17 cellular contexts compared by ENCODE assay signal in the genomic region with DNA sequence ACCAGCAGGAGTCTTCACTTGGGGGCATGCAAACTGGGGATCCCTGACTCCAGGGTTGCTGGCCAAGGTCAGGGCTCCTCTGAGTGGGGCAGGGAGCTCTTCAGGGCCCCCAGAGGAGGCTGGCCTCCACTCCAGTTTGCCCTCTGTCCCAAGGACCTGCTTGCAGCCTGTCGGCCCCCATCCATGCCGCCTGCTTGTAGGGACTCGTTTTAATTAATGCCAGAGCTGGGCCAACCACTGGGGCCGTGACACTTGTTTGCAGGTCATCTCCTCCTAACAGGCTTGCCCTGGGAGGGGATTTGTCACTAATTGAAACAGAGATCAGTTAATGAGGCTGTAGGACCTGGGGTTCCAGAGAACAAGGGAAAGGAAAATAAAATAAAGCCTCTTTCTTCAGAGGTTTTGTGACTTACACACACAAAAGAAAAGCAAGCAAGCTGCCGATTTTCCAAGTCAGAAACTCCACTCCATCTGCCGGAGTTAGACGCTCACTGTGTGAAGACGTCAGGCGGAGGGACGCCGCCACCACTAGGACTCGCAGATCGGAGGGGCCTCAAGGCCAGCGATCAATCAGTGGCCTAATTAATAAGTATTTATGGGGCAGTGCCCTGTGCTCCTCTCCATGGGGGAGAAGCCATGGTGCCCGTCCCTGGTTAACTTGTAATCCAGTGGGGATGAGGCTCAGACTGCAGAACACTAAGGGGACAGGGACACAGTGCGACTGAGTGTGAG.
A peak's percentile ranks its signal among the peaks of the same experiment; 100 is the strongest.
DNase-seq lines count a peak whose midpoint lies in the region; ATAC-seq, FAIRE-seq and TF ChIP-seq lines count a peak whose summit lies in the region.
"Had no signal": no experiment of that assay in that cellular context is flagged by ENCODE, and none has a peak within 500 bp of the region (broad histone marks: within the 10 kb centered on the region; RNA-seq: fewer than 3 reads in every experiment).

No MANE protein-coding gene starts in this region.

- no TSS peak for BruUV-seq in HepG2 (replicated peaks; lab: Mats Ljungman, UMichigan)

- no peaks in the 10 kb centered on the region for H3F3A ChIP-seq in MM.1S (ENCODE audit: insufficient read depth, low read length)

- no peaks in the 10 kb centered on the region for H3K36me3 ChIP-seq in HEK293 (ENCODE audit: control insufficient read depth in 2 of 2, insufficient read depth in 1 of 2, low read length in 2 of 2)
- peaks cover 4 to 15% of the 10 kb centered on the region in 2 experiments; a peak in 3 of 5 replicates for H3K36me3 ChIP-seq in HepG2 (replicated peaks in 1 of 2; ENCODE audit: control insufficient read depth in 1 of 2, insufficient read depth in 2 of 2, low read length in 2 of 2)
- H3K36me3 ChIP-seq in stomach = peaks cover 0 to 24% (median 7%) of the 10 kb centered on the region in 4 donors
- no peaks in the 10 kb centered on the region for H3K36me3 ChIP-seq in MM.1S (replicated peaks; ENCODE audit: insufficient read depth, low read length)
- H3K36me3 ChIP-seq: thoracic aorta had no signal

- no peak for TF ChIP-seq POLR2A in HepG2 (IDR thresholded peaks at IDR 0.05; ENCODE audit: insufficient read depth in 1 of 2, low read depth in 2 of 2, low read length in 2 of 2)
- TF ChIP-seq POLR2A in stomach (IDR thresholded peaks at IDR 0.05) = no peak

- no peak for ATAC-seq in HepG2
- ATAC-seq: CD8-positive, alpha-beta T cell; K562 had no signal

- intact Hi-C loops in activated T-helper 2 cell treated with anti-CD3 and anti-CD28 coated beads, Interferon-gamma antibody, Interleukin-2, Interleukin-4, amounts not matched to agents 10 μg/mL and 5 μg/mL and 100 μg/mL, durations not matched to agents 14 hours and 24 hours and 36 hours (cut with micrococcal nuclease) = no loop called here
- intact Hi-C loops in HepG2 (cut with micrococcal nuclease; ENCODE audit: unreplicated experiment) = no loop called here
- intact Hi-C loops in stomach (cut with DNase I; ENCODE audit: low total_unique reads) = loop anchor here (10.0 kb wide), 1 partner anchor 89 kb away; no protein-coding TSS in a partner anchor

- WGBS in HepG2 (ENCODE audit: low lambda C conversion rate) = 93% methylated on average over 16 of the region's 16 CpGs
- WGBS in stomach, 5 donors = 79 to 84% (median 82%) methylated on average over 16 of the region's 16 CpGs

- H3K4me2 ChIP-seq in HepG2 (ENCODE audit: low read depth, low read length) = no peak overlapping the region
- no peak overlapping the region for H3K4me2 ChIP-seq in MM.1S (ENCODE audit: low read depth, low read length)

- TF ChIP-seq RAD21 in HepG2 (CRISPR knock-in tag; IDR thresholded peaks at IDR 0.05) = no peak

- in situ Hi-C loops in HepG2 (cut with HindIII; ENCODE audit: extremely low pct_ligation_motif_present, low pct_unique_long_range_greater_than_20kb) = no loop called here

- H3K9me3 Mint-ChIP-seq in activated T-helper 2 cell treated with anti-CD3 and anti-CD28 coated beads, Interferon-gamma antibody, Interleukin-2, Interleukin-4, amounts not matched to agents 10 μg/mL and 5 μg/mL and 100 μg/mL, durations not matched to agents 14 hours and 24 hours and 36 hours = no peaks in the 10 kb centered on the region
- H3K9me3 Mint-ChIP-seq: activated naive CD4-positive, alpha-beta T cell treated with anti-CD3 and anti-CD28 coated beads, Interleukin-2, amount 10 ng/mL, durations not matched to agents 7 days and 5 days; activated T-cell treated with anti-CD3 and anti-CD28 coated beads, Interleukin-2, amount 50 U/mL, for 24 hours; CD8-positive, alpha-beta T cell; T-cell had no signal

- no peak overlapping the region for H3K9ac ChIP-seq in HepG2 (ENCODE audit: insufficient read depth, low read depth, low read length)
- no peak overlapping the region for H3K9ac ChIP-seq in MM.1S (ENCODE audit: low read length)

- CTCF ChIA-PET in HEK293 (lab: Yijun Ruan, JAX) = interaction anchor here (1.0 to 3.4 kb wide), 6 partner anchors 22 to 184 kb away, joined by 3 to 17 read pairs (median 5); no protein-coding TSS in a partner anchor
- CTCF ChIA-PET in HepG2 (lab: Yijun Ruan, JAX; ENCODE audit: low intra/inter-chr PET ratio, low total read pairs) = no interaction called here

- POLR2A ChIA-PET in HEK293 (lab: Yijun Ruan, JAX) = interaction anchor here (0.6 kb wide), 2 partner anchors 15 to 25 kb away, joined by 3 read pairs; no protein-coding TSS in a partner anchor
- POLR2A ChIA-PET in HepG2 (lab: Yijun Ruan, JAX) = interaction anchor here (0.8 to 2.3 kb wide), 6 partner anchors 9 to 76 kb away, joined by 3 to 7 read pairs (median 4); partner anchors contain the start of gene SFXN5

- H3K27me3 Mint-ChIP-seq in activated T-helper 2 cell treated with anti-CD3 and anti-CD28 coated beads, Interferon-gamma antibody, Interleukin-2, Interleukin-4, amounts not matched to agents 10 μg/mL and 5 μg/mL and 100 μg/mL, durations not matched to agents 14 hours and 24 hours and 36 hours (ENCODE audit: low read depth) = no peaks in the 10 kb centered on the region
- H3K27me3 Mint-ChIP-seq: activated naive CD4-positive, alpha-beta T cell treated with anti-CD3 and anti-CD28 coated beads, Interleukin-2, amount 10 ng/mL, durations not matched to agents 7 days and 5 days; activated T-cell treated with anti-CD3 and anti-CD28 coated beads, Interleukin-2, amount 50 U/mL, for 24 hours; T-cell had no signal

- H3K9me3 ChIP-seq in HEK293 (ENCODE audit: control insufficient read depth, insufficient read depth, low read depth, low read length) (no peaks in the 10 kb centered on the region), HepG2 (ENCODE audit: low read length) (no peaks in the 10 kb centered on the region), stomach (no peaks in the 10 kb centered on the region), MM.1S (replicated peaks; ENCODE audit: insufficient read depth, low read length) (no peaks in the 10 kb centered on the region)
- H3K9me3 ChIP-seq: left ventricle myocardium inferior, thoracic aorta had no signal

- H4K20me1 ChIP-seq in HepG2 (ENCODE audit: insufficient read depth, low read length) (no peaks in the 10 kb centered on the region), MM.1S (ENCODE audit: insufficient read depth, low read length) (no peaks in the 10 kb centered on the region)

- no peaks in the 10 kb centered on the region for H3K36me3 Mint-ChIP-seq in activated T-helper 2 cell treated with anti-CD3 and anti-CD28 coated beads, Interferon-gamma antibody, Interleukin-2, Interleukin-4, amounts not matched to agents 10 μg/mL and 5 μg/mL and 100 μg/mL, durations not matched to agents 14 hours and 24 hours and 36 hours (ENCODE audit: low read depth)
- H3K36me3 Mint-ChIP-seq: activated naive CD4-positive, alpha-beta T cell treated with anti-CD3 and anti-CD28 coated beads, Interleukin-2, amount 10 ng/mL, durations not matched to agents 7 days and 5 days; CD8-positive, alpha-beta T cell; T-cell had no signal

- DNase-seq in activated T-helper 2 cell treated with anti-CD3 and anti-CD28 coated beads, Interferon-gamma antibody, Interleukin-2, Interleukin-4, amounts not matched to agents 10 μg/mL and 5 μg/mL and 100 μg/mL, durations not matched to agents 14 hours and 24 hours and 36 hours (ENCODE audit: low spot score) = peak; percentile 6
- DNase-seq in HepG2 (ENCODE audit: low spot score) (no peak), stomach (peak; percentile 20), MM.1S (no peak), GDM1 (lab: John Stamatoyannopoulos, UW) (no peak)
- DNase-seq in stimulated activated CD8-positive, alpha-beta memory T cell treated with anti-CD3 and anti-CD28 coated beads, Interleukin-4, amount 100 ng/mL, for 48 hours = no peak
- DNase-seq: activated naive CD4-positive, alpha-beta T cell treated with anti-CD3 and anti-CD28 coated beads, Interleukin-2, amount 10 ng/mL, durations not matched to agents 7 days and 5 days; activated T-cell treated with anti-CD3 and anti-CD28 coated beads, Interleukin-2, amount 50 U/mL, for 24 hours; left ventricle myocardium inferior; NCI-H1694 treated with DMSO at 0.1 percent for 48 hours; NCI-H226 had no signal

- no peaks in the 10 kb centered on the region for H3K4me1 Mint-ChIP-seq in activated T-helper 2 cell treated with anti-CD3 and anti-CD28 coated beads, Interferon-gamma antibody, Interleukin-2, Interleukin-4, amounts not matched to agents 10 μg/mL and 5 μg/mL and 100 μg/mL, durations not matched to agents 14 hours and 24 hours and 36 hours (ENCODE audit: low read depth)
- H3K4me1 Mint-ChIP-seq: activated naive CD4-positive, alpha-beta T cell treated with anti-CD3 and anti-CD28 coated beads, Interleukin-2, amount 10 ng/mL, durations not matched to agents 7 days and 5 days; T-cell had no signal

- no peaks in the 10 kb centered on the region for H3K9me2 ChIP-seq in MM.1S (replicated peaks; ENCODE audit: insufficient read depth, low read length)

- H3K4me1 ChIP-seq in HEK293 (ENCODE audit: control insufficient read depth, insufficient read depth, low read length) (no peaks in the 10 kb centered on the region), HepG2 (ENCODE audit: insufficient read depth, low read length) (peaks cover 20% of the 10 kb centered on the region), stomach (no peaks in the 10 kb centered on the region), MM.1S (ENCODE audit: low read length) (no peaks in the 10 kb centered on the region)
- H3K4me1 ChIP-seq: left ventricle myocardium inferior had no signal

- H3K4me3 ChIP-seq in HEK293 (ENCODE audit: low read depth, low read length) = no peak overlapping the region
- H3K4me3 ChIP-seq in HepG2 (replicated peaks in 1 of 3; ENCODE audit: insufficient read depth in 1 of 3, low read depth in 2 of 3, low read length in 3 of 3) = no peak overlapping the region
- H3K4me3 ChIP-seq in stomach = no peak overlapping the region
- H3K4me3 ChIP-seq in MM.1S (ENCODE audit: low read length) = no peak overlapping the region
- H3K4me3 ChIP-seq: K562, left ventricle myocardium inferior, thoracic aorta had no signal

- no peak overlapping the region for H3K4me3 Mint-ChIP-seq in activated T-helper 2 cell treated with anti-CD3 and anti-CD28 coated beads, Interferon-gamma antibody, Interleukin-2, Interleukin-4, amounts not matched to agents 10 μg/mL and 5 μg/mL and 100 μg/mL, durations not matched to agents 14 hours and 24 hours and 36 hours (ENCODE audit: low read depth)
- H3K4me3 Mint-ChIP-seq: activated naive CD4-positive, alpha-beta T cell treated with anti-CD3 and anti-CD28 coated beads, Interleukin-2, amount 10 ng/mL, durations not matched to agents 7 days and 5 days; activated T-cell treated with anti-CD3 and anti-CD28 coated beads, Interleukin-2, amount 50 U/mL, for 24 hours; CD8-positive, alpha-beta T cell; T-cell had no signal

- FAIRE-seq in HepG2 (lab: Jason Lieb, UNC) = no peak
- FAIRE-seq: H54, K562 had no signal

- TF ChIP-seq EP300 in HepG2 (IDR thresholded peaks at IDR 0.05; ENCODE audit: low read depth in 2 of 2, low read length in 2 of 2) = no peak
- no peak for TF ChIP-seq EP300 in HepG2 (CRISPR knock-in tag; IDR thresholded peaks at IDR 0.05; ENCODE audit: borderline replicate concordance)
- TF ChIP-seq EP300 in stomach (IDR thresholded peaks at IDR 0.05) = no peak

- no peak overlapping the region for H3K27ac ChIP-seq in HEK293 (ENCODE audit: extremely low read depth, low read depth, low read length)
- H3K27ac ChIP-seq in HepG2 (ENCODE audit: extremely low read length, insufficient read depth, low read length) = no peak overlapping the region
- H3K27ac ChIP-seq in stomach = no peak overlapping the region
- no peak overlapping the region for H3K27ac ChIP-seq in MM.1S (ENCODE audit: low read length)
- H3K27ac ChIP-seq: left ventricle myocardium inferior, thoracic aorta had no signal

- H3K79me2 ChIP-seq in HepG2 (ENCODE audit: insufficient read depth, low read length) = no peaks in the 10 kb centered on the region
- H3K79me2 ChIP-seq in MM.1S (ENCODE audit: low read length) = no peaks in the 10 kb centered on the region

- H3K27me3 ChIP-seq in HepG2 (ENCODE audit: control insufficient read depth in 1 of 2, insufficient read depth in 2 of 2, low read length in 2 of 2) = no peaks in the 10 kb centered on the region
- no peaks in the 10 kb centered on the region for H3K27me3 ChIP-seq in stomach
- H3K27me3 ChIP-seq in MM.1S (replicated peaks; ENCODE audit: insufficient read depth, low read length) = no peaks in the 10 kb centered on the region

- no peak for TF ChIP-seq CTCF in HEK293 (tag by site-specific recombination; IDR thresholded peaks at IDR 0.05)
- TF ChIP-seq CTCF in HepG2 (CRISPR knock-in tag; IDR thresholded peaks at IDR 0.05) = no peak
- no peak for TF ChIP-seq CTCF in stomach (IDR thresholded peaks at IDR 0.05)
- TF ChIP-seq CTCF in MM.1S (IDR thresholded peaks at IDR 0.05; ENCODE audit: low read length) = no peak

- H3K27ac Mint-ChIP-seq in activated T-helper 2 cell treated with anti-CD3 and anti-CD28 coated beads, Interferon-gamma antibody, Interleukin-2, Interleukin-4, amounts not matched to agents 10 μg/mL and 5 μg/mL and 100 μg/mL, durations not matched to agents 14 hours and 24 hours and 36 hours = no peak overlapping the region
- H3K27ac Mint-ChIP-seq: activated naive CD4-positive, alpha-beta T cell treated with anti-CD3 and anti-CD28 coated beads, Interleukin-2, amount 10 ng/mL, durations not matched to agents 7 days and 5 days; activated T-cell treated with anti-CD3 and anti-CD28 coated beads, Interleukin-2, amount 50 U/mL, for 24 hours; CD8-positive, alpha-beta T cell had no signal

- H2AFZ ChIP-seq in HepG2 (ENCODE audit: low read length) = no peak overlapping the region
- H2AFZ ChIP-seq in MM.1S (ENCODE audit: low read length) = no peak overlapping the region

Comparison
In these comparisons a context has a peak if more than half of its experiments do, and no peak if none do; other contexts are left out.
1. DNase-seq: peak in activated T-helper 2 cell treated with anti-CD3 and anti-CD28 coated beads, Interferon-gamma antibody, Interleukin-2, Interleukin-4, amounts not matched to agents 10 μg/mL and 5 μg/mL and 100 μg/mL, durations not matched to agents 14 hours and 24 hours and 36 hours (single experiment) and stomach (single experiment); none in HepG2 (single experiment), stimulated activated CD8-positive, alpha-beta memory T cell treated with anti-CD3 and anti-CD28 coated beads, Interleukin-4, amount 100 ng/mL, for 48 hours (single experiment), MM.1S (single experiment) and GDM1 (single experiment).